In genomic region chr10:32459072-32459703, GRCh38 we compare ENCODE assay signal across 16 cellular contexts. TPM values are rescaled to one million over a fixed set of nuclear protein-coding genes. Genes with fewer than 3 reads are reported as not detected.
DNase-seq lines count a peak whose midpoint lies in the region; ATAC-seq and TF ChIP-seq lines count a peak whose summit lies in the region.
"Had no signal": no experiment of that assay in that cellular context is flagged by ENCODE, and none has a peak within 500 bp of the region (broad histone marks: within the 10 kb centered on the region; RNA-seq: fewer than 3 reads in every experiment).

No MANE protein-coding gene starts in this region.

- no peak for TF ChIP-seq CTCF in CD4-positive, alpha-beta T cell (IDR thresholded peaks at IDR 0.05)
- no peak for TF ChIP-seq CTCF in lower lobe of right lung (IDR thresholded peaks at IDR 0.05)

- H3K9me3 ChIP-seq in CD4-positive, alpha-beta T cell (ENCODE audit: control insufficient read depth, low read length) = no peaks in the 10 kb centered on the region
- no peaks in the 10 kb centered on the region for H3K9me3 ChIP-seq in lower lobe of right lung
- H3K9me3 ChIP-seq: BE2C, esophagus muscularis mucosa, SK-N-SH had no signal

- peaks cover 23% of the 10 kb centered on the region for H3K36me3 ChIP-seq in lower lobe of right lung
- H3K36me3 ChIP-seq: BE2C had no signal

- no peak overlapping the region for H3K27ac ChIP-seq in CD4-positive, alpha-beta T cell (ENCODE audit: low read depth, low read length)
- H3K27ac ChIP-seq in lower lobe of right lung = no peak overlapping the region
- H3K27ac ChIP-seq in caudate nucleus (ENCODE audit: low read depth, low read length) = no peak overlapping the region
- H3K27ac ChIP-seq: esophagus muscularis mucosa, parathyroid adenoma had no signal

- peak; percentile 99 for ATAC-seq in CD4-positive, alpha-beta T cell (ENCODE audit: poor library complexity)
- peak; percentile 80 to 85 for ATAC-seq in activated T-cell treated with anti-CD3 and anti-CD28 coated beads, Interleukin-2, amount 50 U/mL, for 72 hours (replicated peaks in 1 of 2)
- ATAC-seq in lower lobe of right lung = peak; percentile 48 to 55
- no peak for ATAC-seq in GM19351 (IDR thresholded peaks at IDR 0.05; ENCODE audit: unreplicated experiment)
- ATAC-seq in HG02623 (IDR thresholded peaks at IDR 0.05; ENCODE audit: unreplicated experiment) = no peak

- CTCF ChIA-PET in CD4-positive, alpha-beta T cell (lab: Charles Lee) = interaction anchor here (1.4 to 1.9 kb wide), 2 partner anchors 9 to 13 kb away, joined by 4 to 5 read pairs; partner anchors contain the start of gene CCDC7

- POLR2A ChIA-PET in CD4-positive, alpha-beta T cell (lab: Charles Lee) = interaction anchor here (0.6 to 4.6 kb wide), 11 partner anchors 9 to 1754 kb away, joined by 3 to 42 read pairs (median 3); partner anchors contain the start of gene CCDC7

- H3K4me1 ChIP-seq in lower lobe of right lung = no peaks in the 10 kb centered on the region
- H3K4me1 ChIP-seq: BE2C, esophagus muscularis mucosa, parathyroid adenoma had no signal

- peak overlapping the region; percentile 95 for H3K27ac Mint-ChIP-seq in CD4-positive, alpha-beta T cell
- no peak overlapping the region for H3K27ac Mint-ChIP-seq in activated T-cell treated with anti-CD3 and anti-CD28 coated beads, Interleukin-2, amount 50 U/mL, for 72 hours

- H3K27me3 ChIP-seq in CD4-positive, alpha-beta T cell (ENCODE audit: control insufficient read depth, insufficient read depth, low read length) = no peaks in the 10 kb centered on the region
- H3K27me3 ChIP-seq in lower lobe of right lung (ENCODE audit: low read depth) = no peaks in the 10 kb centered on the region
- H3K27me3 ChIP-seq: BE2C, esophagus muscularis mucosa had no signal

- H3K9me3 Mint-ChIP-seq in CD4-positive, alpha-beta T cell = no peaks in the 10 kb centered on the region
- no peaks in the 10 kb centered on the region for H3K9me3 Mint-ChIP-seq in activated T-cell treated with anti-CD3 and anti-CD28 coated beads, Interleukin-2, amount 50 U/mL, for 72 hours

- peaks cover 60% of the 10 kb centered on the region for H3K4me1 Mint-ChIP-seq in CD4-positive, alpha-beta T cell (ENCODE audit: low read depth)
- H3K4me1 Mint-ChIP-seq in activated T-cell treated with anti-CD3 and anti-CD28 coated beads, Interleukin-2, amount 50 U/mL, for 72 hours (ENCODE audit: low read depth) = peaks cover 32% of the 10 kb centered on the region

- no peaks in the 10 kb centered on the region for H3K27me3 Mint-ChIP-seq in CD4-positive, alpha-beta T cell
- H3K27me3 Mint-ChIP-seq in activated T-cell treated with anti-CD3 and anti-CD28 coated beads, Interleukin-2, amount 50 U/mL, for 72 hours (ENCODE audit: low read depth) = no peaks in the 10 kb centered on the region

- H3K36me3 Mint-ChIP-seq in CD4-positive, alpha-beta T cell (ENCODE audit: low read depth) = peaks cover 52% of the 10 kb centered on the region
- peaks cover 9 to 13% of the 10 kb centered on the region in 2 donors for H3K36me3 Mint-ChIP-seq in activated T-cell treated with anti-CD3 and anti-CD28 coated beads, Interleukin-2, amount 50 U/mL, for 72 hours (ENCODE audit: insufficient read depth in 2 of 2)

- intact Hi-C loops in CD4-positive, alpha-beta T cell (cut with DNase I, micrococcal nuclease) = loop anchor here (1.0 to 5.0 kb wide), 4 partner anchors 13 to 680 kb away; partner anchors contain the start of genes CCDC7 (in 1 of the 2) and ITGB1 (in 1 of the 2)
- intact Hi-C loops in lower lobe of right lung (cut with DNase I) = no loop called here

- DNase-seq in CD4-positive, alpha-beta T cell = peak in 9 of 10 experiments; percentile 23 to 60 (median 38)
- DNase-seq in Jurkat, Clone E6-1 (ENCODE audit: low read depth, low spot score) = peak; percentile 98
- DNase-seq in activated T-cell treated with anti-CD3 and anti-CD28 coated beads, Interleukin-2, amount 50 U/mL, for 72 hours = peak; percentile 10 to 14
- DNase-seq in lower lobe of right lung (no peak), NCI-H146 treated with DMSO at 0.1 percent for 48 hours (lab: John Stamatoyannopoulos, UW; ENCODE audit: unreplicated experiment) (no peak), caudate nucleus (lab: John Stamatoyannopoulos, UW) (no peak)
- DNase-seq: BE2C, cortex of kidney, NCI-H1105 treated with DMSO at 0.1 percent for 48 hours, NCI-H446, SK-N-SH, trophoblast cell had no signal

- peak overlapping the region; percentile 13 for H3K4me3 ChIP-seq in Jurkat, Clone E6-1 (ENCODE audit: low read length)
- H3K4me3 ChIP-seq in lower lobe of right lung = no peak overlapping the region
- H3K4me3 ChIP-seq: esophagus muscularis mucosa had no signal

- peak overlapping the region; percentile 85 for H3K4me3 Mint-ChIP-seq in CD4-positive, alpha-beta T cell
- peak overlapping the region in 1 of 2 donors; percentile 27 for H3K4me3 Mint-ChIP-seq in activated T-cell treated with anti-CD3 and anti-CD28 coated beads, Interleukin-2, amount 50 U/mL, for 72 hours

RNA-seq across cellular contexts. Expression of gene CCDC7, which starts 13.2 kb away (rescaled TPM):
- 10 to 100 TPM; 69.4 to 72.9 TPM for total RNA-seq in CD4-positive, alpha-beta T cell
- polyA plus RNA-seq in Jurkat, Clone E6-1 (2012; ENCODE audit: insufficient read depth, insufficient read length) = 3.6 TPM
- 10 to 100 TPM; 15.7 to 16.7 TPM for total RNA-seq in activated T-cell treated with anti-CD3 and anti-CD28 coated beads, Interleukin-2, amount 50 U/mL, for 72 hours
- 22.8 TPM for total RNA-seq in lower lobe of right lung

Comparison
In these comparisons a context has a peak if more than half of its experiments do, and no peak if none do; other contexts are left out.
1. ATAC-seq: peak in CD4-positive, alpha-beta T cell (single experiment), activated T-cell treated with anti-CD3 and anti-CD28 coated beads, Interleukin-2, amount 50 U/mL, for 72 hours (2 of 2) and lower lobe of right lung (2 of 2); none in GM19351 (single experiment) and HG02623 (single experiment).
2. DNase-seq: peak in CD4-positive, alpha-beta T cell (9 of 10), Jurkat, Clone E6-1 (single experiment) and activated T-cell treated with anti-CD3 and anti-CD28 coated beads, Interleukin-2, amount 50 U/mL, for 72 hours (2 of 2); none in lower lobe of right lung (single experiment), NCI-H146 treated with DMSO at 0.1 percent for 48 hours (single experiment) and caudate nucleus (0 of 61).